In the genomic region with DNA sequence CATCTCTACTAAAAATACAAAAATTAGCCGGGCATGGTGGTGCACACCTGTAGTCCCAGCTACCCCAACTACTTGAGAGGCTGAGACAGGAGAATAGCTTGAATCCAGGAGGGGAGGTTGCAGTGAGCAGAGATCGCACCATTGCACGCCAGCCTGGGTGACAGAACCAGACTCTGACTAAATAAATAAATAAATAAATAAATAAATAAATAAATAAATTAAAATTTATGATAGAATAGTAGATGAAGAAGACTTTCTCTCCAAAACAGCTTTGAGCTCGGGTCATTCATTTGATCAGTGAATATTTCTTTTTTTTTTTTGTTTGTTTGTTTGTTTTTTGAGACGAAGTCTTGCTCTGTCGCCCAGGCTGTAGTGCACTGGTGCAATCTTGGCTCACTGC, we compare ENCODE assay signal across 9 cellular contexts. TPM values are rescaled to one million over a fixed set of nuclear protein-coding genes. Genes with fewer than 3 reads are reported as not detected.
"Had no signal": no experiment of that assay in that cellular context is flagged by ENCODE, and none has a peak within 500 bp of the region (broad histone marks: within the 10 kb centered on the region; RNA-seq: fewer than 3 reads in every experiment).

No MANE protein-coding gene starts in this region.

- DNase-seq: IMR-90, KBM-7, KG1 had no signal

- H3K9me3 Mint-ChIP-seq: IgD-negative memory B cell had no signal

- H3K27ac ChIP-seq: HL-60, KMS-11 had no signal

- H3K27me3 Mint-ChIP-seq: IgD-negative memory B cell had no signal

- ATAC-seq: HepG2, K562 had no signal

- H3K9ac ChIP-seq: KMS-11 had no signal

- H3K4me3 ChIP-seq: K562 had no signal

- H3K4me3 Mint-ChIP-seq: IgD-negative memory B cell had no signal

- H3K4me2 ChIP-seq: KMS-11 had no signal

- FAIRE-seq: HepG2, HTR-8/SVneo, K562 had no signal

- H3K27ac Mint-ChIP-seq: IgD-negative memory B cell had no signal

RNA-seq across cellular contexts. Expression of gene KCNG3, which starts 57.1 kb away (rescaled TPM):
- total RNA-seq: K562 had no signal
- polyA plus RNA-seq: IgD-negative memory B cell, IMR-90, K562 had no signal
